8 cellular contexts compared by ENCODE assay signal in the genomic region with DNA sequence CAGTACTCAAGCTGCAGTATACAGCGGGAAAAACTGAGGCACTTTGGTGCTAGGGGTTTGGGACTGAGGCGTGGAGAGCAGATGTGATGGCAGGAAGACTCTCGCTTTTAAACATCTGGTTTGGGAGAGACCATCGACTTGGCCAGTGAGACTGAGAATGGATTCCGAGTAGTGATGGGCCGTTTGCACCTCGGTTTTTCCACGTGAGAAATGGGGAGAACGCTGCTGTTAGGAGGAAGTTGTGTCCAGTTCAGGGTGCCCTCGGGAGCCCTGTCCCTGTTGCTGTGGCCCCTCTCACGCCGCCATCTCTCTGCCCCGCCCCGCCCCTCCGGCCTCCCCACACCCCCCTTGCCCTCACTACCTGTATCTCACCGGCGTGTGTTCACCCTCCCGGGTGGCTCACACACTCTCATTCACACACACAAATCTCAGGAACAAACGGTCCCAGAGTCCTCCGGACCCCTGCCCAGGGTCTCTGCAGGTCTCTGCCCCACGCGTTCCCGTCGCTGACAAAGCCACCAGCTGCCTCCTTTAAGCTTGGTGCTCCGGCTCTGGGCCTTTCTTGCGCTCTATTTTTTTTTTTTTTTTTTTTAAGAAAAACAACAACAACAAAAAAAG. TPM values are rescaled to one million over a fixed set of nuclear protein-coding genes. Genes with fewer than 3 reads are reported as not detected.
A peak's percentile ranks its signal among the peaks of the same experiment; 100 is the strongest.
DNase-seq lines count a peak whose midpoint lies in the region; FAIRE-seq and TF ChIP-seq lines count a peak whose summit lies in the region.

No MANE protein-coding gene starts in this region.

- TF ChIP-seq CTCF in GM12865 (IDR thresholded peaks at IDR 0.05; ENCODE audit: insufficient read depth, low read depth, low read length, missing control alignments) = no peak
- TF ChIP-seq CTCF in fibroblast of lung (conservative IDR thresholded peaks at IDR 0.05 in 1 of 2, IDR thresholded peaks at IDR 0.05 in 1 of 2; ENCODE audit: low read depth in 1 of 2, low read length in 2 of 2) = no peak
- TF ChIP-seq CTCF in sigmoid colon (IDR thresholded peaks at IDR 0.05) = no peak
- TF ChIP-seq CTCF in D721Med (IDR thresholded peaks at IDR 0.05; ENCODE audit: insufficient read depth, missing control alignments) = no peak

- H3K4me3 ChIP-seq in GM12865 (ENCODE audit: low read depth, low read length) = peak overlapping the region; percentile 85
- H3K4me3 ChIP-seq in fibroblast of lung (replicated peaks in 1 of 4; ENCODE audit: control extremely low read depth in 1 of 4, insufficient read depth in 1 of 4, low read depth in 3 of 4, low read length in 4 of 4) = peak overlapping the region; percentile 86 to 96 (median 88)
- peak overlapping the region; percentile 63 to 81 (median 65) for H3K4me3 ChIP-seq in sigmoid colon

- H4K20me1 ChIP-seq in fibroblast of lung (ENCODE audit: control insufficient read depth, extremely low read depth, insufficient read depth, low read length) = peaks cover 4% of the 10 kb centered on the region

- peaks cover 26% of the 10 kb centered on the region for H3K79me2 ChIP-seq in fibroblast of lung (ENCODE audit: control insufficient read depth, insufficient read depth, low read length)

- peaks cover 4% of the 10 kb centered on the region for H3K36me3 ChIP-seq in fibroblast of lung (ENCODE audit: control insufficient read depth, insufficient read depth, low read length)
- H3K36me3 ChIP-seq in sigmoid colon = no peaks in the 10 kb centered on the region

- DNase-seq in GM12865 (ENCODE audit: low read depth) (no peak), SK-MEL-5 (ENCODE audit: low read depth, low spot score) (peak; percentile 18), fibroblast of lung (ENCODE audit: low read depth in 2 of 2) (peak in 1 of 2 donors; percentile 37), sigmoid colon (no peak), NCI-H82 treated with DMSO at 0.1 percent for 48 hours (lab: John Stamatoyannopoulos, UW; ENCODE audit: unreplicated experiment) (no peak), D721Med (ENCODE audit: insufficient read length, low spot score) (no peak), HuH-7.5 (ENCODE audit: low spot score) (no peak), hippocampal formation (lab: John Stamatoyannopoulos, UW) (no peak)

- in situ Hi-C loops in SK-MEL-5 (cut with HindIII; ENCODE audit: low pct_unique_long_range_greater_than_20kb, low sequenced_read_pairs) = loop anchor here (10.0 kb wide), 1 partner anchor 63 kb away; no protein-coding TSS in a partner anchor

- FAIRE-seq in D721Med (lab: Jason Lieb, UNC) = no peak

- H3K4me2 ChIP-seq in fibroblast of lung (ENCODE audit: extremely low read depth, insufficient read depth, low read length) = peak overlapping the region; percentile 98

- TF ChIP-seq POLR2A in sigmoid colon (IDR thresholded peaks at IDR 0.05) = no peak

- intact Hi-C loops in sigmoid colon (cut with DNase I) = loop anchor here (1.0 kb wide), 1 partner anchor 38 kb away; a partner anchor contains a TSS

- H3K9ac ChIP-seq in fibroblast of lung (ENCODE audit: insufficient read depth, low read length) = peak overlapping the region; percentile 65

- WGBS in sigmoid colon, 2 donors = 64 to 77% methylated on average over 26 of the region's 26 CpGs

- H3K27me3 ChIP-seq in fibroblast of lung (ENCODE audit: control insufficient read depth, insufficient read depth, low read length) (no peaks in the 10 kb centered on the region), sigmoid colon (no peaks in the 10 kb centered on the region)

- no peak for TF ChIP-seq EP300 in sigmoid colon (IDR thresholded peaks at IDR 0.05)

- H3K9me3 ChIP-seq in fibroblast of lung (ENCODE audit: control insufficient read depth, insufficient read depth, low read depth, low read length) (no peaks in the 10 kb centered on the region), sigmoid colon (no peaks in the 10 kb centered on the region)

- H3K4me1 ChIP-seq in fibroblast of lung (ENCODE audit: control insufficient read depth, extremely low read depth, insufficient read depth, low read length) = peaks cover 10% of the 10 kb centered on the region
- peaks cover 0 to 56% (median 44%) of the 10 kb centered on the region in 4 donors for H3K4me1 ChIP-seq in sigmoid colon

- H3K27ac ChIP-seq in fibroblast of lung (ENCODE audit: insufficient read depth, low read length) (peak overlapping the region; percentile 66), sigmoid colon (peak overlapping the region; percentile 90 to 97 (median 96))

- no peak overlapping the region for H2AFZ ChIP-seq in fibroblast of lung (ENCODE audit: low read length)

RNA-seq across cellular contexts. Expression of a gene that starts 2.7 kb away (rescaled TPM):
- 3.1 and 3.9 TPM in 2 replicates for total RNA-seq in SK-MEL-5 (2014; rRNA removed; shearing (Covaris generic))
- polyA plus RNA-seq in SK-MEL-5 (2015; cell fraction: cytosol; rRNA removed) = 30.3 and 31.9 TPM in 2 replicates
- polyA plus RNA-seq in SK-MEL-5 (2015; cell fraction: nucleus; rRNA removed) = 27.6 and 38.8 TPM in 2 replicates
- total RNA-seq in fibroblast of lung = 5.6 and 7.3 TPM in 2 replicates
- 4.0 and 4.7 TPM in 2 replicates for polyA plus RNA-seq in fibroblast of lung
- 14.3 and 15.4 TPM in 2 replicates for polyA plus RNA-seq in fibroblast of lung (2012)
- 6.5 and 6.6 TPM in 2 replicates for polyA minus RNA-seq in fibroblast of lung (ENCODE audit: low replicate concordance)
- 1 to 10 TPM; 3.6 to 9.7 (median 4.9) TPM for total RNA-seq in sigmoid colon
- polyA plus RNA-seq in sigmoid colon = 1 to 10 TPM; 1.2 to 3.9 (median 1.2) TPM

RNA-seq across cellular contexts. Expression of a gene that starts 18.9 kb away (rescaled TPM):
- 38.2 and 41.8 TPM in 2 replicates for total RNA-seq in SK-MEL-5 (2014; rRNA removed; shearing (Covaris generic))
- 115 and 130 TPM in 2 replicates for polyA plus RNA-seq in SK-MEL-5 (2015; cell fraction: cytosol; rRNA removed)
- 52.2 and 57.2 TPM in 2 replicates for polyA plus RNA-seq in SK-MEL-5 (2015; cell fraction: nucleus; rRNA removed)
- total RNA-seq in fibroblast of lung (23.1 and 34.5 TPM in 2 replicates), sigmoid colon (10 to 100 TPM; 23.2 to 34.3 (median 27.6) TPM)
- polyA plus RNA-seq in fibroblast of lung (56.0 and 60.5 TPM in 2 replicates), sigmoid colon (10 to 100 TPM in 1 of 3 donors, 1 to 10 TPM in 2; 2.3 to 16.3 (median 7.8) TPM)
- polyA plus RNA-seq in fibroblast of lung (2012) = 67.4 and 75.8 TPM in 2 replicates
- 82.9 and 98.7 TPM in 2 replicates for polyA minus RNA-seq in fibroblast of lung (ENCODE audit: low replicate concordance)

RNA-seq across cellular contexts. Expression of a gene that starts 30.7 kb away (rescaled TPM):
- total RNA-seq in SK-MEL-5 (2014; rRNA removed; shearing (Covaris generic)) = 25.5 and 29.7 TPM in 2 replicates
- polyA plus RNA-seq in SK-MEL-5 (2015; cell fraction: cytosol; rRNA removed) = 28.3 and 33.4 TPM in 2 replicates
- polyA plus RNA-seq in SK-MEL-5 (2015; cell fraction: nucleus; rRNA removed) = 27.1 and 31.9 TPM in 2 replicates
- total RNA-seq in fibroblast of lung = 11.6 and 11.8 TPM in 2 replicates
- 8.7 TPM in 2 replicates for polyA plus RNA-seq in fibroblast of lung
- 8.1 and 8.7 TPM in 2 replicates for polyA plus RNA-seq in fibroblast of lung (2012)
- polyA minus RNA-seq in fibroblast of lung (ENCODE audit: low replicate concordance) = 3.7 and 6.8 TPM in 2 replicates
- total RNA-seq in sigmoid colon = 10 to 100 TPM in 3 of 4 donors, 1 to 10 TPM in 1; 9.7 to 22.1 (median 15.6) TPM
- polyA plus RNA-seq in sigmoid colon = 10 to 100 TPM in 1 of 3 donors, 1 to 10 TPM in 2; 6.0 to 11.7 (median 6.2) TPM

RNA-seq across cellular contexts. Expression of a gene that starts 37.5 kb away (rescaled TPM):
- total RNA-seq in SK-MEL-5 (2014; rRNA removed; shearing (Covaris generic)) = 1.6 and 1.7 TPM in 2 replicates
- 3.0 and 6.1 TPM in 2 replicates for polyA plus RNA-seq in SK-MEL-5 (2015; cell fraction: cytosol; rRNA removed)
- 23.7 and 34.1 TPM in 2 replicates for polyA plus RNA-seq in SK-MEL-5 (2015; cell fraction: nucleus; rRNA removed)
- 3.9 and 4.8 TPM in 2 replicates for total RNA-seq in fibroblast of lung
- 8.5 and 8.9 TPM in 2 replicates for polyA plus RNA-seq in fibroblast of lung
- polyA plus RNA-seq in fibroblast of lung (2012) = 5.3 and 6.1 TPM in 2 replicates
- polyA minus RNA-seq in fibroblast of lung (ENCODE audit: low replicate concordance) = 0.27 and 3.2 TPM in 2 replicates
- total RNA-seq in sigmoid colon = 1 to 10 TPM; 2.1 to 6.9 (median 3.1) TPM
- 1 to 10 TPM; 5.3 to 8.5 (median 5.4) TPM for polyA plus RNA-seq in sigmoid colon

RNA-seq across cellular contexts. Expression of a gene that starts 52.5 kb away (rescaled TPM):
- total RNA-seq in SK-MEL-5 (2014; rRNA removed; shearing (Covaris generic)) = 146 and 157 TPM in 2 replicates
- polyA plus RNA-seq in SK-MEL-5 (2015; cell fraction: cytosol; rRNA removed) = 194 and 200 TPM in 2 replicates
- 55.7 and 57.4 TPM in 2 replicates for polyA plus RNA-seq in SK-MEL-5 (2015; cell fraction: nucleus; rRNA removed)
- 194 and 202 TPM in 2 replicates for total RNA-seq in fibroblast of lung
- 13.3 and 23.4 TPM in 2 replicates for polyA plus RNA-seq in fibroblast of lung
- polyA plus RNA-seq in fibroblast of lung (2012) = 13.6 and 26.7 TPM in 2 replicates
- 12.4 and 25.7 TPM in 2 replicates for polyA minus RNA-seq in fibroblast of lung (ENCODE audit: low replicate concordance)
- 1 to 10 TPM; 1.4 to 2.9 (median 1.6) TPM for total RNA-seq in sigmoid colon
- polyA plus RNA-seq in sigmoid colon = 10 to 100 TPM in 2 of 3 donors, 1 to 10 TPM in 1; 9.6 to 29.2 (median 17.8) TPM
